Comparison of ENCODE assay signal across 8 cellular contexts in the genomic region with DNA sequence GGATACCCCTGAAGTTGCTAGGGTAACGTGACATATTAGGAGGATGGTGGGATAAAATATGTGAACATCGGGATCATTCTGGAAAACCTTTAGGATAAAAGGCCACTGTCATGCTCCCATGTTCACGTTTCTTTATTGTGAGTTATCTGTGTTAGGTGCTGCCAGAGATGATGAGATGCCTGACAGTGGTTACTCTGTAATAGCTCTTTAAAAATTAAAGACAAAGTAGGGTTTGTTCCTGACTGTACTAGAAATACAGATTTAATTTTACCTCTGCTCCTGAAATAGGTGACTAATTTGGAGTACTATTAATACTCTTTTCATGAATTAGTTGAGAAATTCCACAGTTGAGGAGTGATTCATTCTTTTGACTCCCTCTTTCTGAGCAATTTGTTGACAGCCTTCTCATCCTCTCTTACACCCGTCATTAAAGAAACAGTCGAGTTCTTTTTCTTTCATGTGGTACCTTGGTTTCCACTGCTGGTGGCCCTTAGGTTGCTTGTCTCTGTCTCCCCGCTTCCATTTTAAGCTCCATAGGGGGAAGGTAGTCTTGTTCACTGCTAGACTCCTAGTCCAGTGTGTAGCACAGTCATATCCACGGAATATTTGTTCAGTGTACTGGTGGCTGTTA. TPM values are rescaled to one million over a fixed set of nuclear protein-coding genes. Genes with fewer than 3 reads are reported as not detected.
DNase-seq lines count a peak whose midpoint lies in the region; ATAC-seq and TF ChIP-seq lines count a peak whose summit lies in the region.

No MANE protein-coding gene starts in this region.

- no peak for DNase-seq in activated CD4-positive, CD25-positive, alpha-beta regulatory T cell treated with anti-CD3 and anti-CD28 coated beads, Interleukin-2, amount 50 U/mL, for 72 hours
- no peak for DNase-seq in activated naive CD8-positive, alpha-beta T cell treated with anti-CD3 and anti-CD28 coated beads, Interleukin-2, amount 50 U/mL, for 24 hours
- DNase-seq in mesenchymal stem cell (no peak), thoracic aorta (ENCODE audit: low spot score) (no peak), GM13977 (ENCODE audit: low spot score) (no peak), T-helper 9 cell (no peak)

- peaks cover 54% of the 10 kb centered on the region for H3K36me3 Mint-ChIP-seq in activated naive CD8-positive, alpha-beta T cell treated with anti-CD3 and anti-CD28 coated beads, Interleukin-2, amount 50 U/mL, for 24 hours (ENCODE audit: low read depth)

- in situ Hi-C loops in GM13977 (cut with MboI; ENCODE audit: low pct_unique_long_range_greater_than_20kb, low sequenced_read_pairs, unreplicated experiment), result no loop called here

- no peak overlapping the region for H2BK12ac ChIP-seq in mesenchymal stem cell (ENCODE audit: low read length in 2 of 2)

- no peak overlapping the region for H3K14ac ChIP-seq in mesenchymal stem cell (ENCODE audit: low read length in 2 of 2)

- H3K27me3 ChIP-seq in mesenchymal stem cell (ENCODE audit: control insufficient read depth in 1 of 2, insufficient read depth in 1 of 2, low read length in 2 of 2) (no peaks in the 10 kb centered on the region), thoracic aorta (replicated peaks; ENCODE audit: insufficient read depth) (no peaks in the 10 kb centered on the region)

- peaks cover 26 to 53% of the 10 kb centered on the region in 2 experiments for H3K36me3 ChIP-seq in mesenchymal stem cell (ENCODE audit: control insufficient read depth in 1 of 2, insufficient read depth in 2 of 2, low read depth in 1 of 2, low read length in 2 of 2)
- peaks cover 10% of the 10 kb centered on the region for H3K36me3 ChIP-seq in thoracic aorta

- H3K4me1 ChIP-seq in mesenchymal stem cell (ENCODE audit: control insufficient read depth, insufficient read depth, low read depth, low read length) (peaks cover 17% of the 10 kb centered on the region), thoracic aorta (ENCODE audit: control insufficient read depth in 1 of 2, low read depth in 2 of 2) (peaks cover 26 to 36% of the 10 kb centered on the region in 2 donors)

- peak; percentile 88 to 90 for ATAC-seq in activated CD4-positive, CD25-positive, alpha-beta regulatory T cell treated with anti-CD3 and anti-CD28 coated beads, Interleukin-2, amount 50 U/mL, for 24 hours
- ATAC-seq in activated naive CD8-positive, alpha-beta T cell treated with anti-CD3 and anti-CD28 coated beads, Interleukin-2, amount 50 U/mL, for 24 hours, result peak; percentile 93
- ATAC-seq in thoracic aorta (ENCODE audit: insufficient number of reproducible peaks, low FRiP score, low read depth) (no peak), GM21786 (IDR thresholded peaks at IDR 0.05; ENCODE audit: unreplicated experiment) (no peak)

- no peak overlapping the region for H2BK5ac ChIP-seq in mesenchymal stem cell (ENCODE audit: low read depth, low read length, poor library complexity, severe bottlenecking)

- no peak overlapping the region for H3K23ac ChIP-seq in mesenchymal stem cell (ENCODE audit: low read length in 2 of 2)

- no peak overlapping the region for H4K8ac ChIP-seq in mesenchymal stem cell (ENCODE audit: low read length)

- H2BK120ac ChIP-seq in mesenchymal stem cell (ENCODE audit: low read depth, low read length), result no peak overlapping the region

- H3K18ac ChIP-seq in mesenchymal stem cell (ENCODE audit: low read depth in 1 of 2, low read length in 2 of 2), result no peak overlapping the region

- H2AFZ ChIP-seq in mesenchymal stem cell (ENCODE audit: low read depth, low read length), result no peak overlapping the region

- H2BK15ac ChIP-seq in mesenchymal stem cell (ENCODE audit: low read depth, poor library complexity, severe bottlenecking), result no peak overlapping the region

- peak overlapping the region; percentile 92 for H3K27ac Mint-ChIP-seq in activated naive CD8-positive, alpha-beta T cell treated with anti-CD3 and anti-CD28 coated beads, Interleukin-2, amount 50 U/mL, for 24 hours

- H3K4ac ChIP-seq in mesenchymal stem cell (ENCODE audit: low read depth in 1 of 2, low read length in 2 of 2), result no peak overlapping the region

- peak overlapping the region; percentile 63 for H3K4me3 Mint-ChIP-seq in activated naive CD8-positive, alpha-beta T cell treated with anti-CD3 and anti-CD28 coated beads, Interleukin-2, amount 50 U/mL, for 24 hours

- no peaks in the 10 kb centered on the region for H3K27me3 Mint-ChIP-seq in activated naive CD8-positive, alpha-beta T cell treated with anti-CD3 and anti-CD28 coated beads, Interleukin-2, amount 50 U/mL, for 24 hours

- peak overlapping the region; percentile 88 for H2AK5ac ChIP-seq in mesenchymal stem cell (ENCODE audit: low read length, severe bottlenecking)

- H3K4me2 ChIP-seq in mesenchymal stem cell (ENCODE audit: low read length, poor library complexity, severe bottlenecking), result peak overlapping the region; percentile 4

- no peaks in the 10 kb centered on the region for H3K9me3 Mint-ChIP-seq in activated naive CD8-positive, alpha-beta T cell treated with anti-CD3 and anti-CD28 coated beads, Interleukin-2, amount 50 U/mL, for 24 hours

- no peak overlapping the region for H4K91ac ChIP-seq in mesenchymal stem cell (ENCODE audit: low read length)

- H3K4me1 Mint-ChIP-seq in activated naive CD8-positive, alpha-beta T cell treated with anti-CD3 and anti-CD28 coated beads, Interleukin-2, amount 50 U/mL, for 24 hours, result peaks cover 75% of the 10 kb centered on the region

- WGBS in mesenchymal stem cell, result 87% methylated on average over 7 of the region's 7 CpGs

- H3K9ac ChIP-seq in mesenchymal stem cell (ENCODE audit: low read length), result peak overlapping the region; percentile 27

- H3K9me3 ChIP-seq in mesenchymal stem cell (ENCODE audit: control insufficient read depth, low read length) (no peaks in the 10 kb centered on the region), thoracic aorta (no peaks in the 10 kb centered on the region)

- H3K79me1 ChIP-seq in mesenchymal stem cell (replicated peaks; ENCODE audit: low read length, poor library complexity, severe bottlenecking), result peaks cover 18% of the 10 kb centered on the region

- H3K27ac ChIP-seq in mesenchymal stem cell (ENCODE audit: low read length, poor library complexity, severe bottlenecking), result peak overlapping the region; percentile 94
- H3K27ac ChIP-seq in thoracic aorta, result peak overlapping the region; percentile 65 to 84

- no peak for TF ChIP-seq CTCF in thoracic aorta (IDR thresholded peaks at IDR 0.05)
- no peak for TF ChIP-seq CTCF in GM13977 (IDR thresholded peaks at IDR 0.05; ENCODE audit: extremely low read depth, insufficient read depth, missing control alignments)

- no peak overlapping the region for H3K4me3 ChIP-seq in mesenchymal stem cell (ENCODE audit: insufficient read depth in 1 of 2, low read depth in 1 of 2, low read length in 2 of 2)
- peak overlapping the region; percentile 28 for H3K4me3 ChIP-seq in thoracic aorta

RNA-seq across cellular contexts. Expression of gene SAE1, which starts 28.4 kb away (rescaled TPM):
- 133 TPM for polyA plus RNA-seq in mesenchymal stem cell (2013, experiment 1 of 2)
- polyA plus RNA-seq in mesenchymal stem cell (2013, experiment 2 of 2), result 135 TPM
- total RNA-seq in thoracic aorta, result 10 to 100 TPM; 39.3 to 50.8 TPM

RNA-seq across cellular contexts. Expression of gene ZC3H4, which starts 45.4 kb away (rescaled TPM):
- 12.6 TPM for polyA plus RNA-seq in mesenchymal stem cell (2013, experiment 1 of 2)
- 12.7 TPM for polyA plus RNA-seq in mesenchymal stem cell (2013, experiment 2 of 2)
- 10 to 100 TPM; 21.9 to 26.0 TPM for total RNA-seq in thoracic aorta

Comparison
In these comparisons a context has a peak if more than half of its experiments do, and no peak if none do; other contexts are left out.
1. ATAC-seq: peak in activated CD4-positive, CD25-positive, alpha-beta regulatory T cell treated with anti-CD3 and anti-CD28 coated beads, Interleukin-2, amount 50 U/mL, for 24 hours (2 of 2) and activated naive CD8-positive, alpha-beta T cell treated with anti-CD3 and anti-CD28 coated beads, Interleukin-2, amount 50 U/mL, for 24 hours (single experiment); none in thoracic aorta (single experiment) and GM21786 (single experiment).